21 cellular contexts compared by ENCODE assay signal in genomic region chr10:52759154-52759553, GRCh38. TPM values are rescaled to one million over a fixed set of nuclear protein-coding genes. Genes with fewer than 3 reads are reported as not detected.
"Had no signal": no experiment of that assay in that cellular context is flagged by ENCODE, and none has a peak within 500 bp of the region (broad histone marks: within the 10 kb centered on the region; RNA-seq: fewer than 3 reads in every experiment).

No MANE protein-coding gene starts in this region.

- ATAC-seq: activated T-cell treated with anti-CD3 and anti-CD28 coated beads, Interleukin-2, amount 50 U/mL, for 4 hours; natural killer cell had no signal

- H3K4me3 Mint-ChIP-seq: activated naive CD4-positive, alpha-beta T cell treated with anti-CD3 and anti-CD28 coated beads, Interleukin-2, amount 50 U/mL, for 24 hours; activated T-cell treated with anti-CD3 and anti-CD28 coated beads, Interleukin-2, amount 50 U/mL, for 4 hours; natural killer cell; T-helper 2 cell treated with Interferon-gamma antibody and Interleukin-4, amounts not matched to agents 5 μg/mL and 100 μg/mL, for 36 hours had no signal

- DNase-seq: activated CD4-positive, alpha-beta T cell treated with anti-CD3 and anti-CD28 coated beads, Interleukin-2, amount 50 U/mL, for 48 hours; activated effector memory CD4-positive, alpha-beta T cell treated with anti-CD3 and anti-CD28 coated beads, Interleukin-2, amount 50 U/mL, for 16 hours; activated T-cell treated with anti-CD3 and anti-CD28 coated beads, Interleukin-2, amount 50 U/mL, for 4 hours; central memory CD4-positive, alpha-beta T cell; colonic mucosa; esophagus squamous epithelium; foreskin melanocyte; mesenchymal stem cell; natural killer cell; stimulated activated CD4-positive, alpha-beta T cell treated with anti-CD3 and anti-CD28 coated beads, Interleukin-15, amount 100 ng/mL, for 24 hours; stimulated activated CD4-positive, alpha-beta T cell treated with anti-CD3 and anti-CD28 coated beads, Interleukin-4, amount 100 ng/mL, for 1 hour; stimulated activated naive CD4-positive, alpha-beta T cell; transverse colon had no signal

- H3K27me3 ChIP-seq: adrenal gland, colonic mucosa, esophagus squamous epithelium, transverse colon had no signal

- H3K27me3 Mint-ChIP-seq: activated naive CD4-positive, alpha-beta T cell treated with anti-CD3 and anti-CD28 coated beads, Interleukin-2, amount 50 U/mL, for 24 hours had no signal

- H3K4me1 Mint-ChIP-seq: activated naive CD4-positive, alpha-beta T cell treated with anti-CD3 and anti-CD28 coated beads, Interleukin-2, amount 50 U/mL, for 24 hours; natural killer cell had no signal

- H3K9me3 Mint-ChIP-seq: T-helper 2 cell treated with Interferon-gamma antibody and Interleukin-4, amounts not matched to agents 5 μg/mL and 100 μg/mL, for 36 hours had no signal

- H3K27ac ChIP-seq: adrenal gland, colonic mucosa, esophagus squamous epithelium, neutrophil, skin epidermis, transverse colon, VCaP had no signal

- H3K36me3 Mint-ChIP-seq: activated naive CD4-positive, alpha-beta T cell treated with anti-CD3 and anti-CD28 coated beads, Interleukin-2, amount 50 U/mL, for 24 hours had no signal

- H3K27ac Mint-ChIP-seq: natural killer cell; T-helper 2 cell treated with Interferon-gamma antibody and Interleukin-4, amounts not matched to agents 5 μg/mL and 100 μg/mL, for 36 hours had no signal

- H3K9me3 ChIP-seq: adrenal gland, colonic mucosa, esophagus squamous epithelium, neutrophil, transverse colon had no signal

- H3K4me3 ChIP-seq: adrenal gland, colonic mucosa, esophagus squamous epithelium, skin epidermis, transverse colon had no signal

- H3K36me3 ChIP-seq: adrenal gland, colonic mucosa, esophagus squamous epithelium, neutrophil, transverse colon had no signal

- H3K4me1 ChIP-seq: adrenal gland, colonic mucosa, esophagus squamous epithelium, transverse colon had no signal

RNA-seq across cellular contexts. Expression of gene MBL2, which starts 13.4 kb away (rescaled TPM):
- total RNA-seq: activated T-cell treated with anti-CD3 and anti-CD28 coated beads, Interleukin-2, amount 50 U/mL, for 4 hours; esophagus squamous epithelium; natural killer cell; renal cortical epithelial cell; subcutaneous adipose tissue; transverse colon had no signal
